Comparison of ENCODE assay signal across 24 cellular contexts in the genomic region with DNA sequence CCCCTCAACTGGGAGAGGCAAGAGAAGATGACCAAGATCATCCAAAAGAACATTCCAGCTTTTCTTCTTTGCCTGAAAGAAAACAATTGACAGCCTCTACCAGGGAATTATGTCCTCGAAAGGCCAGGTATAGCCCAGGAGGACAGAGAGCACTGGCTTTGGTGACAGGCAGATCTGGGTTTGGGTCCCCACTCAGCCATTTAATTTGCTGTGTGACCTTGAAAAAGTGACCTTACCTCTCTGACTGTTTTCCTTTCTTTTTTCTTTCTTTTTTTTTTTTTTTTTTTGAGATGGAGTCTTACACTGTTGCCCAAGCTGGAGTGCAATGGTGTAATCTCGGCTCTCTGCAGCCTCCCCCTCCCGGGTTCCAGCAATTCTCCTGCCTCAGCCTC. TPM values are rescaled to one million over a fixed set of nuclear protein-coding genes. Genes with fewer than 3 reads are reported as not detected.
DNase-seq lines count a peak whose midpoint lies in the region; ATAC-seq and TF ChIP-seq lines count a peak whose summit lies in the region.
"Had no signal": no experiment of that assay in that cellular context is flagged by ENCODE, and none has a peak within 500 bp of the region (broad histone marks: within the 10 kb centered on the region; RNA-seq: fewer than 3 reads in every experiment).

No MANE protein-coding gene starts in this region.

- H3K27ac Mint-ChIP-seq in T-helper 2 cell treated with Interferon-gamma antibody and Interleukin-4, amounts not matched to agents 5 μg/mL and 100 μg/mL, for 36 hours, result no peak overlapping the region
- H3K27ac Mint-ChIP-seq: CD4-positive, alpha-beta memory T cell; HFFc6 had no signal

- no peaks in the 10 kb centered on the region for H3K9me3 Mint-ChIP-seq in T-helper 2 cell treated with Interferon-gamma antibody and Interleukin-4, amounts not matched to agents 5 μg/mL and 100 μg/mL, for 36 hours
- H3K9me3 Mint-ChIP-seq: CD4-positive, alpha-beta memory T cell; HFFc6 had no signal

- 82 to 89% methylated on average over 2 to 3 of the region's 3 CpGs for WGBS in body of pancreas, 2 donors

- no peaks in the 10 kb centered on the region for H3K36me3 Mint-ChIP-seq in T-helper 2 cell treated with Interferon-gamma antibody and Interleukin-4, amounts not matched to agents 5 μg/mL and 100 μg/mL, for 36 hours (ENCODE audit: low read depth)
- H3K36me3 Mint-ChIP-seq: CD4-positive, alpha-beta memory T cell had no signal

- H3K27me3 ChIP-seq in body of pancreas, result no peaks in the 10 kb centered on the region
- H3K27me3 ChIP-seq in subcutaneous abdominal adipose tissue (ENCODE audit: control insufficient read depth in 5 of 5, insufficient read depth in 4 of 5, low read length in 5 of 5), result no peaks in the 10 kb centered on the region
- H3K27me3 ChIP-seq: Peyer's patch had no signal

- no peak for TF ChIP-seq CTCF in body of pancreas (IDR thresholded peaks at IDR 0.05)

- H3K27ac ChIP-seq in body of pancreas, result peak overlapping the region in 2 of 4 donors; percentile 19 to 44
- H3K27ac ChIP-seq in subcutaneous abdominal adipose tissue (ENCODE audit: low read depth, low read length), result peak overlapping the region; percentile 73
- H3K27ac ChIP-seq: 22Rv1; BLaER1 treated with 17β-estradiol and CSF1 and Interleukin-3, amounts not matched to agents 10 nM and 100 nM had no signal

- H3K4me1 ChIP-seq in body of pancreas, result peaks cover 46% of the 10 kb centered on the region
- H3K4me1 ChIP-seq in subcutaneous abdominal adipose tissue (ENCODE audit: control insufficient read depth in 5 of 5, insufficient read depth in 5 of 5, low read length in 5 of 5), result peaks cover 3 to 53% (median 32%) of the 10 kb centered on the region in 5 donors

- H3K36me3 ChIP-seq in body of pancreas (replicated peaks in 1 of 2; ENCODE audit: insufficient read depth in 1 of 2, low read depth in 2 of 2), result no peaks in the 10 kb centered on the region
- no peaks in the 10 kb centered on the region for H3K36me3 ChIP-seq in subcutaneous abdominal adipose tissue (ENCODE audit: control insufficient read depth in 5 of 5, insufficient read depth in 5 of 5, low read length in 5 of 5)
- H3K36me3 ChIP-seq: BLaER1 treated with 17β-estradiol and CSF1 and Interleukin-3, amounts not matched to agents 10 nM and 100 nM; Peyer's patch had no signal

- H3K4me3 Mint-ChIP-seq in T-helper 2 cell treated with Interferon-gamma antibody and Interleukin-4, amounts not matched to agents 5 μg/mL and 100 μg/mL, for 36 hours, result no peak overlapping the region
- H3K4me3 Mint-ChIP-seq: CD4-positive, alpha-beta memory T cell; HFFc6 had no signal

- intact Hi-C loops in Right ventricle myocardium superior (cut with DNase I), result no loop called here
- intact Hi-C loops in left ventricle myocardium superior (cut with micrococcal nuclease), result no loop called here
- intact Hi-C loops in body of pancreas (cut with DNase I), result no loop called here

- H3K9ac ChIP-seq in subcutaneous abdominal adipose tissue (ENCODE audit: low read length in 5 of 5), result no peak overlapping the region
- H3K9ac ChIP-seq: BLaER1 treated with 17β-estradiol and CSF1 and Interleukin-3, amounts not matched to agents 10 nM and 100 nM had no signal

- H3K4me1 Mint-ChIP-seq in T-helper 2 cell treated with Interferon-gamma antibody and Interleukin-4, amounts not matched to agents 5 μg/mL and 100 μg/mL, for 36 hours (ENCODE audit: low read depth), result no peaks in the 10 kb centered on the region
- H3K4me1 Mint-ChIP-seq: CD4-positive, alpha-beta memory T cell had no signal

- TF ChIP-seq POLR2A in body of pancreas (IDR thresholded peaks at IDR 0.05), result no peak

- H3K9me3 ChIP-seq in body of pancreas (no peaks in the 10 kb centered on the region), subcutaneous abdominal adipose tissue (ENCODE audit: control insufficient read depth in 5 of 5, low read length in 5 of 5) (no peaks in the 10 kb centered on the region)
- H3K9me3 ChIP-seq: BLaER1 treated with 17β-estradiol and CSF1 and Interleukin-3, amounts not matched to agents 10 nM and 100 nM; Caco-2; Peyer's patch had no signal

- ATAC-seq in Right ventricle myocardium superior (ENCODE audit: poor library complexity) (peak; percentile 29), left ventricle myocardium superior (no peak), body of pancreas (peak; percentile 1), left lobe of liver (peak; percentile 6)

- H3K4me3 ChIP-seq in body of pancreas (no peak overlapping the region), subcutaneous abdominal adipose tissue (ENCODE audit: low read depth in 1 of 5, low read length in 5 of 5) (no peak overlapping the region)
- H3K4me3 ChIP-seq: BLaER1 treated with 17β-estradiol and CSF1 and Interleukin-3, amounts not matched to agents 10 nM and 100 nM; Peyer's patch had no signal

- H3K27me3 Mint-ChIP-seq in T-helper 2 cell treated with Interferon-gamma antibody and Interleukin-4, amounts not matched to agents 5 μg/mL and 100 μg/mL, for 36 hours (ENCODE audit: low read depth), result peaks cover 4% of the 10 kb centered on the region

- DNase-seq in Right ventricle myocardium superior (no peak), left ventricle myocardium superior (no peak), body of pancreas (no peak), left lobe of liver (ENCODE audit: low spot score) (no peak), cerebellar nuclear complex (lab: John Stamatoyannopoulos, UW) (no peak), HT-29 (ENCODE audit: low spot score) (no peak)
- DNase-seq in T-helper 2 cell treated with Interferon-gamma antibody and Interleukin-4, amounts not matched to agents 5 μg/mL and 100 μg/mL, for 36 hours (ENCODE audit: low spot score), result no peak
- DNase-seq: Caco-2; CD4-positive, alpha-beta memory T cell; DMS 273 treated with DMSO at 0.1 percent for 48 hours; DMS79 treated with DMSO at 0.1 percent for 48 hours; H7; HFFc6; IMR-90; NCI-H1105 treated with DMSO at 0.1 percent for 48 hours; NCI-H1694 treated with DMSO at 0.1 percent for 48 hours; NCI-H2081 treated with DMSO at 0.1 percent for 48 hours; NCI-H2171 treated with DMSO at 0.1 percent for 48 hours; NCI-H524 treated with DMSO at 0.1 percent for 48 hours; NCI-H82; Peyer's patch had no signal

RNA-seq across cellular contexts. Expression of a gene that starts 27.7 kb away (rescaled TPM):
- total RNA-seq in Right ventricle myocardium superior, result 61.6 TPM
- total RNA-seq in left ventricle myocardium superior, result 52.6 TPM
- total RNA-seq in body of pancreas, result 100 to 1,000 TPM; 120 to 205 TPM
- total RNA-seq in left lobe of liver, result 43.5 TPM
- total RNA-seq in HT-29 (2014; rRNA removed; shearing (Covaris generic)), result 37.8 and 43.4 TPM in 2 replicates
